1 cellular context compared by ENCODE assay signal in genomic region chr12:56103066-56103711, GRCh38.
TF ChIP-seq lines count a peak whose summit lies in the region.

No MANE protein-coding gene starts in this region.

TF ChIP-seq in K562, 482 proteins besides CTCF, POLR2A, EP300 and RAD21:
- no peak for TF ChIP-seq SIN3A (IDR thresholded peaks at IDR 0.05; ENCODE audit: borderline replicate concordance in 2 of 2, control insufficient read depth in 1 of 2, low read depth in 2 of 2, low read length in 2 of 2)
- no peak for TF ChIP-seq KLF10 (CRISPR knock-in tag; IDR thresholded peaks at IDR 0.05)
- 0 out of 2 replicates have a peak, but pooled peaks have one; percentile 1 for TF ChIP-seq ELF1 (tag; IDR thresholded peaks at IDR 0.05)
- TF ChIP-seq, protein P1, sequence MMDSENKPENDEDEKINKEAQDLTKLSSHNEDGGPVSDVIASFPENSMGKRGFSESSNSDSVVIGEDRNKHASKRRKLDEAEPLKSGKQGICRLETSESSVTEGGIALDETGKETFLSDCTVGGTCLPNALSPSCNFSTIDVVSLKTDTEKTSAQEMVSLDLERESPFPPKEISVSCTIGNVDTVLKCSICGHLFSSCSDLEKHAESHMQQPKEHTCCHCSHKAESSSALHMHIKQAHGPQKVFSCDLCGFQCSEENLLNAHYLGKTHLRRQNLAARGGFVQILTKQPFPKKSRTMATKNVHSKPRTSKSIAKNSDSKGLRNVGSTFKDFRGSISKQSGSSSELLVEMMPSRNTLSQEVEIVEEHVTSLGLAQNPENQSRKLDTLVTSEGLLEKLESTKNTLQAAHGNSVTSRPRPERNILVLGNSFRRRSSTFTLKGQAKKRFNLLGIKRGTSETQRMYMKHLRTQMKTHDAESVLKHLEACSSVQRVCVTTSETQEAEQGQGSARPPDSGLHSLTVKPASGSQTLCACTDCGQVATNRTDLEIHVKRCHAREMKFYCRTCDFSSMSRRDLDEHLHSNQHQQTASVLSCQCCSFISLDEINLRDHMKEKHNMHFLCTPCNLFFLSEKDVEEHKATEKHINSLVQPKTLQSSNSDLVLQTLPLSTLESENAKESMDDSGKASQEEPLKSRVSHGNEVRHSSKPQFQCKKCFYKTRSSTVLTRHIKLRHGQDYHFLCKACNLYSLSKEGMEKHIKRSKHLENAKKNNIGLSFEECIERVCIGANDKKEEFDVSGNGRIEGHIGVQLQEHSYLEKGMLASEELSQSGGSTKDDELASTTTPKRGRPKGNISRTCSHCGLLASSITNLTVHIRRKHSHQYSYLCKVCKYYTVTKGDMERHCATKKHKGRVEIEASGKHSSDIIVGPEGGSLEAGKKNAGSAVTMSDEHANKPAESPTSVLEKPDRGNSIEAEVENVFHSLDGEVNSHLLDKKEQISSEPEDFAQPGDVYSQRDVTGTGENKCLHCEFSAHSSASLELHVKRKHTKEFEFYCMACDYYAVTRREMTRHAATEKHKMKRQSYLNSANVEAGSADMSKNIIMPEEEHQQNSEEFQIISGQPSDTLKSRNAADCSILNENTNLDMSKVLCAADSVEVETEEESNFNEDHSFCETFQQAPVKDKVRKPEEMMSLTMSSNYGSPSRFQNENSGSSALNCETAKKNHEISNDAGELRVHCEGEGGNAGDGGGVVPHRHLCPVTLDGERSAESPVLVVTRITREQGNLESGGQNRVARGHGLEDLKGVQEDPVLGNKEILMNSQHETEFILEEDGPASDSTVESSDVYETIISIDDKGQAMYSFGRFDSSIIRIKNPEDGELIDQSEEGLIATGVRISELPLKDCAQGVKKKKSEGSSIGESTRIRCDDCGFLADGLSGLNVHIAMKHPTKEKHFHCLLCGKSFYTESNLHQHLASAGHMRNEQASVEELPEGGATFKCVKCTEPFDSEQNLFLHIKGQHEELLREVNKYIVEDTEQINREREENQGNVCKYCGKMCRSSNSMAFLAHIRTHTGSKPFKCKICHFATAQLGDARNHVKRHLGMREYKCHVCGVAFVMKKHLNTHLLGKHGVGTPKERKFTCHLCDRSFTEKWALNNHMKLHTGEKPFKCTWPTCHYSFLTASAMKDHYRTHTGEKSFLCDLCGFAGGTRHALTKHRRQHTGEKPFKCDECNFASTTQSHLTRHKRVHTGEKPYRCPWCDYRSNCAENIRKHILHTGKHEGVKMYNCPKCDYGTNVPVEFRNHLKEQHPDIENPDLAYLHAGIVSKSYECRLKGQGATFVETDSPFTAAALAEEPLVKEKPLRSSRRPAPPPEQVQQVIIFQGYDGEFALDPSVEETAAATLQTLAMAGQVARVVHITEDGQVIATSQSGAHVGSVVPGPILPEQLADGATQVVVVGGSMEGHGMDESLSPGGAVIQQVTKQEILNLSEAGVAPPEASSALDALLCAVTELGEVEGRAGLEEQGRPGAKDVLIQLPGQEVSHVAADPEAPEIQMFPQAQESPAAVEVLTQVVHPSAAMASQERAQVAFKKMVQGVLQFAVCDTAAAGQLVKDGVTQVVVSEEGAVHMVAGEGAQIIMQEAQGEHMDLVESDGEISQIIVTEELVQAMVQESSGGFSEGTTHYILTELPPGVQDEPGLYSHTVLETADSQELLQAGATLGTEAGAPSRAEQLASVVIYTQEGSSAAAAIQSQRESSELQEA (IDR thresholded peaks at IDR 0.05; ENCODE audit: low read depth), result no peak
- TF ChIP-seq, protein P2, sequence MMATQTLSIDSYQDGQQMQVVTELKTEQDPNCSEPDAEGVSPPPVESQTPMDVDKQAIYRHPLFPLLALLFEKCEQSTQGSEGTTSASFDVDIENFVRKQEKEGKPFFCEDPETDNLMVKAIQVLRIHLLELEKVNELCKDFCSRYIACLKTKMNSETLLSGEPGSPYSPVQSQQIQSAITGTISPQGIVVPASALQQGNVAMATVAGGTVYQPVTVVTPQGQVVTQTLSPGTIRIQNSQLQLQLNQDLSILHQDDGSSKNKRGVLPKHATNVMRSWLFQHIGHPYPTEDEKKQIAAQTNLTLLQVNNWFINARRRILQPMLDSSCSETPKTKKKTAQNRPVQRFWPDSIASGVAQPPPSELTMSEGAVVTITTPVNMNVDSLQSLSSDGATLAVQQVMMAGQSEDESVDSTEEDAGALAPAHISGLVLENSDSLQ (IDR thresholded peaks at IDR 0.05), result peak; percentile 56; the same call in 1 of the 2 replicates
- TF ChIP-seq MAFG (tag; conservative IDR thresholded peaks at IDR 0.05), result no peak
- no peak for TF ChIP-seq POLR2B (IDR thresholded peaks at IDR 0.05; ENCODE audit: low read depth, partially characterized antibody)
- TF ChIP-seq CREM (IDR thresholded peaks at IDR 0.05; ENCODE audit: low read depth), result no peak
